In the genomic region with DNA sequence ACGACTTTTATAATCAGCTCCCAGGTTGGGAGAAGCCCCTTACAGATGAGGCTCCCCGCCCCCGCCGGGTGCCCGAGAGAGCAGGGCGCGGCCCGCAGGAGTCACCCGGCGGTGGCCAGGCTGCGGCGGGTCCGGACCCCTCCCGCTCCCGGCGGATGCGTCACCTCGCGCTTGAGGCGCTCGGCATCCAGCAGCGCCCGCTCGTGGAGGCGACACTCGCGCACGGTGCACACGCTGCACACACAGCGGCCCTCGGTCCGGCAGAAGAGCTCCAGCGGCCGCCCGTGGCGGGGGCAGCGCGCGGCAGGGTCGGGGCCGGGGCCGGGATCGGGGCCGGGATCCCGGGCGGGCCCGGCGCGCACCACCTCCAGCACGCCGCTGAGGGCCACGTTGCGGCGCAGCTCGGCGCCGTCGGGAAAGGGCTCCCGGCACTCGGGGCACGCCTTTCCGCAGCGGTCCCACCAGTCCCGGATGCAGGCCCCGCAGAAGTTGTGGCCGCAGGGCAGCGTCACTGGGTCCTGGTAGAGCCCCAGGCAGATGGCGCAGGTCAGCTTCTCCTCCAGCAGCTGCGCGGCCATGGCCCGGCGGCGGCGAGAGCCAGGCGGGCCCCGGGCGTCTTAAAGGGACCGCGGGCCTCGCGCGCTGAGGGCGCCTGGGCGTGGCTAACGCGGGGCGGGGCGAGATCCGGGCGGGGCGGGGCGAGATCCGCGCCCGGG, we compare ENCODE assay signal across 8 cellular contexts. TPM values are rescaled to one million over a fixed set of nuclear protein-coding genes. Genes with fewer than 3 reads are reported as not detected.
DNase-seq lines count a peak whose midpoint lies in the region; ATAC-seq and TF ChIP-seq lines count a peak whose summit lies in the region.

A gene with protein sequence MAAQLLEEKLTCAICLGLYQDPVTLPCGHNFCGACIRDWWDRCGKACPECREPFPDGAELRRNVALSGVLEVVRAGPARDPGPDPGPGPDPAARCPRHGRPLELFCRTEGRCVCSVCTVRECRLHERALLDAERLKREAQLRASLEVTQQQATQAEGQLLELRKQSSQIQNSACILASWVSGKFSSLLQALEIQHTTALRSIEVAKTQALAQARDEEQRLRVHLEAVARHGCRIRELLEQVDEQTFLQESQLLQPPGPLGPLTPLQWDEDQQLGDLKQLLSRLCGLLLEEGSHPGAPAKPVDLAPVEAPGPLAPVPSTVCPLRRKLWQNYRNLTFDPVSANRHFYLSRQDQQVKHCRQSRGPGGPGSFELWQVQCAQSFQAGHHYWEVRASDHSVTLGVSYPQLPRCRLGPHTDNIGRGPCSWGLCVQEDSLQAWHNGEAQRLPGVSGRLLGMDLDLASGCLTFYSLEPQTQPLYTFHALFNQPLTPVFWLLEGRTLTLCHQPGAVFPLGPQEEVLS (minus strand): TSS at position 592 of the 716 bp plus-strand sequence. CDS start 14 bp downstream, at position 578.

- CTCF ChIA-PET in activated naive CD4-positive, alpha-beta T cell treated with anti-CD3 and anti-CD28 coated beads for 36 hours (lab: Charles Lee) = interaction anchor here (0.6 to 3.0 kb wide), 12 partner anchors 7 to 100 kb away, joined by 3 to 14 read pairs (median 4); no protein-coding TSS in a partner anchor

- H3K4me3 ChIP-seq in testis = peak within 1 kb of the TSS; percentile 67 to 82

- WGBS in testis, 2 donors = 1% methylated on average over 60 of the region's 95 CpGs; no CpG with 5 or more reads in 1 of the 2 donors

- H3K27me3 ChIP-seq in testis = no peaks in the 10 kb centered on the region

- H3K36me3 Mint-ChIP-seq in IgD-negative memory B cell = no peaks in the 10 kb centered on the region
- peaks cover 12% of the 10 kb centered on the region for H3K36me3 Mint-ChIP-seq in activated naive CD4-positive, alpha-beta T cell treated with anti-CD3 and anti-CD28 coated beads for 36 hours (ENCODE audit: low read depth)

- DNase-seq in DMS 273 (lab: John Stamatoyannopoulos, UW; ENCODE audit: unreplicated experiment) = peak; percentile 91
- peak; percentile 83 for DNase-seq in SK-N-DZ (ENCODE audit: low spot score)
- DNase-seq in activated naive CD4-positive, alpha-beta T cell treated with anti-CD3 and anti-CD28 coated beads for 36 hours = peak; percentile 83
- peak; percentile 84 for DNase-seq in globus pallidus (ENCODE audit: low spot score)
- DNase-seq in omental fat pad (ENCODE audit: low spot score) = no peak
- DNase-seq in testis = peak; percentile 81

- intact Hi-C loops in activated naive CD4-positive, alpha-beta T cell treated with anti-CD3 and anti-CD28 coated beads for 36 hours (cut with micrococcal nuclease) = loop anchor here (1.0 to 5.0 kb wide), 5 partner anchors 8 to 131 kb away; partner anchors contain the start of genes GALK1, MRPL38 and WBP2
- intact Hi-C loops in testis (cut with DNase I; ENCODE audit: low total_unique reads) = no loop called here

- H3K4me1 Mint-ChIP-seq in IgD-negative memory B cell = peaks cover 12 to 21% (median 14%) of the 10 kb centered on the region in 3 donors
- H3K4me1 Mint-ChIP-seq in activated naive CD4-positive, alpha-beta T cell treated with anti-CD3 and anti-CD28 coated beads for 36 hours (ENCODE audit: low read depth) = peaks cover 27% of the 10 kb centered on the region

- H3K27me3 Mint-ChIP-seq in IgD-negative memory B cell = no peaks in the 10 kb centered on the region
- no peaks in the 10 kb centered on the region for H3K27me3 Mint-ChIP-seq in activated naive CD4-positive, alpha-beta T cell treated with anti-CD3 and anti-CD28 coated beads for 36 hours (ENCODE audit: low read depth)

- peak; percentile 2 for TF ChIP-seq POLR2A in testis (IDR thresholded peaks at IDR 0.05)

- H3K4me3 Mint-ChIP-seq in IgD-negative memory B cell = peak within 1 kb of the TSS; percentile 79 to 92 (median 84)
- peak within 1 kb of the TSS; percentile 79 for H3K4me3 Mint-ChIP-seq in activated naive CD4-positive, alpha-beta T cell treated with anti-CD3 and anti-CD28 coated beads for 36 hours

- H3K4me1 ChIP-seq in testis = peaks cover 31% of the 10 kb centered on the region

- TF ChIP-seq CTCF in omental fat pad (IDR thresholded peaks at IDR 0.05) = no peak
- TF ChIP-seq CTCF in testis (IDR thresholded peaks at IDR 0.05) = peak; percentile 6 to 17 (median 16)

- no peaks in the 10 kb centered on the region for H3K9me3 Mint-ChIP-seq in IgD-negative memory B cell
- H3K9me3 Mint-ChIP-seq in activated naive CD4-positive, alpha-beta T cell treated with anti-CD3 and anti-CD28 coated beads for 36 hours = no peaks in the 10 kb centered on the region

- ATAC-seq in GM21390 (IDR thresholded peaks at IDR 0.05; ENCODE audit: unreplicated experiment) (peak; percentile 68), omental fat pad (ENCODE audit: low FRiP score) (peak; percentile 90)

- H3K27ac ChIP-seq in testis = peak within 1 kb of the TSS; percentile 85 to 89

- H3K36me3 ChIP-seq in testis (ENCODE audit: low read depth, missing control alignments) = no peaks in the 10 kb centered on the region

- no peaks in the 10 kb centered on the region for H3K9me3 ChIP-seq in testis

- H3K27ac Mint-ChIP-seq in IgD-negative memory B cell = peak within 1 kb of the TSS; percentile 73 to 82 (median 76)
- H3K27ac Mint-ChIP-seq in activated naive CD4-positive, alpha-beta T cell treated with anti-CD3 and anti-CD28 coated beads for 36 hours = peak within 1 kb of the TSS; percentile 59

RNA-seq across cellular contexts. Expression of the gene that starts here (rescaled TPM):
- polyA plus RNA-seq in IgD-negative memory B cell (25.0 TPM), testis (ENCODE audit: insufficient read depth, low read depth, low replicate concordance) (8.6 TPM)
- polyA plus RNA-seq in SK-N-DZ (2014; cell fraction: cytosol; rRNA removed) = 42.9 and 44.0 TPM in 2 replicates
- 36.1 and 45.2 TPM in 2 replicates for polyA plus RNA-seq in SK-N-DZ (2014; cell fraction: nucleus; rRNA removed)
- 10 to 100 TPM; 24.5 to 25.5 TPM for total RNA-seq in activated naive CD4-positive, alpha-beta T cell treated with anti-CD3 and anti-CD28 coated beads for 36 hours
- total RNA-seq in omental fat pad (10 to 100 TPM; 10.0 to 37.4 (median 16.2) TPM), testis (10 to 100 TPM; 23.4 to 25.5 TPM)

Comparison
In these comparisons a context has a peak if more than half of its experiments do, and no peak if none do; other contexts are left out.
1. CTCF ChIP-seq: peak in testis (3 of 3); none in omental fat pad (0 of 3).